In the genomic region with DNA sequence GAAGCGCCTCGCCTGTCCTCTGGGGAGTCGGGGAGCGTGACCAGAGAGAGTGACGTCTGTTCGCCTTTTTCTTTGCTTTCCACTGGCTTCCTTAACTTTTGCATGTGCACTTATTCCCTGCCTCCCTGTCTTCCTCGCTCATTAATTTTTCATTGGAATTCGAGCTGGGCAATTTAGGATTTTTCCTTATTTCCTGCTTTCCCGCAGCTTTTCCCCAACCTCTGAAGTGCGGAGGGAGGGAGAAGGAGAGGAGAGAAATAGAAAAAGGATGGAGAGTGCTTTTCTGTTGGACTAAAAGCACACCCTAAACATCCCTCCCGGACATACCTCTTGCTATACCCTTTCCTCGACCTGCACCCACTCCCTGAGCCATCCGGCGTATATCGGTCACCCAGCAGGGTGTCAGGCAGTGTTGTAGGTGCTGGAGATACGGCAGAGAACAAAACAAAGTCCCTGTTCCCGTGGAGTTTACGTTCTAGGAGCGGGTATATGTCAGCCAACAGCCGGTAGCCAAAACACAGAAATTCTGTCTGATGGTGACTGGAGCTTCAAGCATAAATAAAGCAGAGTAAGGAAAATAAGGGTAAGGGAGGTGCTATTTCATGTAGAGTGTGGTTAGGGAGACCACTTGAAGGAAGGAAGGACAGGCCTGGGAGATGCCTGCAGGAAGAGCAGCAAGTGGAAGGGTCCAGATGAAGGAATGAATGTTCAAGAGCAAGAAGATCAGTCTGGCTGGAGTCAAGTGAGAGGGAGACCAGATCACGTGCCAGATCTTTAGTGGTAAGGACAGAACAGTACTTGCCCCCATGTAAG, we compare ENCODE assay signal across 8 cellular contexts. TPM values are rescaled to one million over a fixed set of nuclear protein-coding genes. Genes with fewer than 3 reads are reported as not detected.
DNase-seq lines count a peak whose midpoint lies in the region; ATAC-seq and TF ChIP-seq lines count a peak whose summit lies in the region.

No MANE protein-coding gene starts in this region.

- 56% methylated on average over 21 of the region's 21 CpGs for WGBS in suprapubic skin

- H3K4me3 ChIP-seq in suprapubic skin, result peak overlapping the region; percentile 83

- POLR2A ChIA-PET in activated CD4-positive, alpha-beta T cell treated with anti-CD3 and anti-CD28 coated beads, Interleukin-2, amount 10 ng/mL, durations not matched to agents 7 days and 5 days (lab: Charles Lee), result no interaction called here

- peaks cover 3% of the 10 kb centered on the region for H3K9me3 Mint-ChIP-seq in activated CD4-positive, alpha-beta T cell treated with anti-CD3 and anti-CD28 coated beads, Interleukin-2, amount 10 ng/mL, durations not matched to agents 7 days and 5 days
- H3K9me3 Mint-ChIP-seq in activated T-cell treated with anti-CD3 and anti-CD28 coated beads, Interleukin-2, amount 50 U/mL, for 72 hours, result peaks cover 0 to 1% of the 10 kb centered on the region in 2 donors

- H3K4me3 Mint-ChIP-seq in activated CD4-positive, alpha-beta T cell treated with anti-CD3 and anti-CD28 coated beads, Interleukin-2, amount 10 ng/mL, durations not matched to agents 7 days and 5 days, result peak overlapping the region; percentile 91
- H3K4me3 Mint-ChIP-seq in activated T-cell treated with anti-CD3 and anti-CD28 coated beads, Interleukin-2, amount 50 U/mL, for 72 hours, result peak overlapping the region; percentile 84 to 88

- H3K36me3 Mint-ChIP-seq in activated CD4-positive, alpha-beta T cell treated with anti-CD3 and anti-CD28 coated beads, Interleukin-2, amount 10 ng/mL, durations not matched to agents 7 days and 5 days (ENCODE audit: low read depth), result peaks cover 21% of the 10 kb centered on the region
- peaks cover 9 to 22% of the 10 kb centered on the region in 2 donors for H3K36me3 Mint-ChIP-seq in activated T-cell treated with anti-CD3 and anti-CD28 coated beads, Interleukin-2, amount 50 U/mL, for 72 hours (ENCODE audit: insufficient read depth in 2 of 2)

- no peaks in the 10 kb centered on the region for H3K9me3 ChIP-seq in suprapubic skin

- CTCF ChIA-PET in activated CD4-positive, alpha-beta T cell treated with anti-CD3 and anti-CD28 coated beads, Interleukin-2, amount 10 ng/mL, durations not matched to agents 7 days and 5 days (lab: Charles Lee), result interaction anchor here (0.7 to 1.4 kb wide), 3 partner anchors 9 to 114 kb away, joined by 3 to 4 read pairs (median 3); no protein-coding TSS in a partner anchor

- TF ChIP-seq POLR2A in suprapubic skin (IDR thresholded peaks at IDR 0.05), result no peak

- H3K27me3 ChIP-seq in suprapubic skin, result peaks cover under 1% of the 10 kb centered on the region

- no peak for DNase-seq in activated CD4-positive, alpha-beta T cell treated with anti-CD3 and anti-CD28 coated beads, Interleukin-2, amount 10 ng/mL, durations not matched to agents 7 days and 5 days
- DNase-seq in activated CD4-positive, alpha-beta T cell treated with anti-CD3 and anti-CD28 coated beads, Interleukin-2, amount 50 U/mL, for 1 hour, result no peak
- DNase-seq in activated T-cell treated with anti-CD3 and anti-CD28 coated beads, Interleukin-2, amount 50 U/mL, for 72 hours, result no peak
- peak; percentile 16 for DNase-seq in iPS-NIHi7 (ENCODE audit: extremely low spot score)
- no peak for DNase-seq in suprapubic skin (ENCODE audit: low spot score in 2 of 2)
- no peak for DNase-seq in NK-92 treated with Interleukin-12 subunit alpha and Interleukin-12 subunit beta, amount 100 ng/mL, for 24 hours (lab: John Stamatoyannopoulos, UW)

- peak overlapping the region; percentile 93 for H3K27ac ChIP-seq in suprapubic skin

- no peaks in the 10 kb centered on the region for H3K36me3 ChIP-seq in suprapubic skin

- H3K27ac Mint-ChIP-seq in activated CD4-positive, alpha-beta T cell treated with anti-CD3 and anti-CD28 coated beads, Interleukin-2, amount 10 ng/mL, durations not matched to agents 7 days and 5 days, result peak overlapping the region; percentile 27
- H3K27ac Mint-ChIP-seq in activated T-cell treated with anti-CD3 and anti-CD28 coated beads, Interleukin-2, amount 50 U/mL, for 72 hours, result peak overlapping the region; percentile 92

- no peak for TF ChIP-seq CTCF in suprapubic skin (IDR thresholded peaks at IDR 0.05)

- H3K4me1 ChIP-seq in suprapubic skin, result peaks cover 56% of the 10 kb centered on the region

- no peak for TF ChIP-seq EP300 in suprapubic skin (IDR thresholded peaks at IDR 0.05)

- H3K4me1 Mint-ChIP-seq in activated CD4-positive, alpha-beta T cell treated with anti-CD3 and anti-CD28 coated beads, Interleukin-2, amount 10 ng/mL, durations not matched to agents 7 days and 5 days, result peaks cover 29% of the 10 kb centered on the region
- H3K4me1 Mint-ChIP-seq in activated T-cell treated with anti-CD3 and anti-CD28 coated beads, Interleukin-2, amount 50 U/mL, for 72 hours (ENCODE audit: low read depth), result peaks cover 42% of the 10 kb centered on the region

- no peak for ATAC-seq in activated T-cell treated with anti-CD3 and anti-CD28 coated beads, Interleukin-2, amount 50 U/mL, for 72 hours (replicated peaks in 1 of 2)
- no peak for ATAC-seq in GM21825 (IDR thresholded peaks at IDR 0.05; ENCODE audit: unreplicated experiment)
- ATAC-seq in HG02870 (IDR thresholded peaks at IDR 0.05; ENCODE audit: unreplicated experiment), result no peak

- peaks cover 8% of the 10 kb centered on the region for H3K27me3 Mint-ChIP-seq in activated CD4-positive, alpha-beta T cell treated with anti-CD3 and anti-CD28 coated beads, Interleukin-2, amount 10 ng/mL, durations not matched to agents 7 days and 5 days
- H3K27me3 Mint-ChIP-seq in activated T-cell treated with anti-CD3 and anti-CD28 coated beads, Interleukin-2, amount 50 U/mL, for 72 hours (ENCODE audit: low read depth), result peaks cover 6% of the 10 kb centered on the region

RNA-seq across cellular contexts. Expression of gene ZFR, which starts 0.6 kb away (rescaled TPM):
- 10 to 100 TPM; 46.6 to 52.1 TPM for total RNA-seq in activated CD4-positive, alpha-beta T cell treated with anti-CD3 and anti-CD28 coated beads, Interleukin-2, amount 10 ng/mL, durations not matched to agents 7 days and 5 days
- 10 to 100 TPM; 82.7 to 85.8 TPM for total RNA-seq in activated T-cell treated with anti-CD3 and anti-CD28 coated beads, Interleukin-2, amount 50 U/mL, for 72 hours
- 10 to 100 TPM; 49.0 to 66.8 (median 54.1) TPM for total RNA-seq in suprapubic skin
